Comparison of ENCODE assay signal across 8 cellular contexts in genomic region chr16:2603165-2604015, GRCh38.
DNase-seq lines count a peak whose midpoint lies in the region; ATAC-seq and TF ChIP-seq lines count a peak whose summit lies in the region.

No MANE protein-coding gene starts in this region.

- POLR2A ChIA-PET in activated CD4-positive, alpha-beta T cell treated with anti-CD3 and anti-CD28 coated beads for 36 hours (lab: Charles Lee) = interaction anchor here (0.7 to 1.4 kb wide), 3 partner anchors 11 to 59 kb away, joined by 3 read pairs; no protein-coding TSS in a partner anchor

- peaks cover 9% of the 10 kb centered on the region for H3K36me3 Mint-ChIP-seq in activated CD4-positive, alpha-beta T cell treated with anti-CD3 and anti-CD28 coated beads for 36 hours (ENCODE audit: low read depth)

- ATAC-seq in GM19023 (IDR thresholded peaks at IDR 0.05; ENCODE audit: unreplicated experiment) (peak; percentile 66), HG03354 (IDR thresholded peaks at IDR 0.05; ENCODE audit: poor library complexity, severe bottlenecking, unreplicated experiment) (peak; percentile 69)
- peak; percentile 79 for ATAC-seq in activated CD4-positive, alpha-beta T cell treated with anti-CD3 and anti-CD28 coated beads for 36 hours

- intact Hi-C loops in activated CD4-positive, alpha-beta T cell treated with anti-CD3 and anti-CD28 coated beads for 36 hours (cut with DNase I, micrococcal nuclease) = no loop called here

- CTCF ChIA-PET in activated CD4-positive, alpha-beta T cell treated with anti-CD3 and anti-CD28 coated beads for 36 hours (lab: Charles Lee) = interaction anchor here (0.7 kb wide), 1 partner anchor 72 kb away, joined by 3 read pairs; no protein-coding TSS in a partner anchor

- no peaks in the 10 kb centered on the region for H3K27me3 Mint-ChIP-seq in activated CD4-positive, alpha-beta T cell treated with anti-CD3 and anti-CD28 coated beads for 36 hours

- peak overlapping the region; percentile 92 for H3K27ac Mint-ChIP-seq in activated CD4-positive, alpha-beta T cell treated with anti-CD3 and anti-CD28 coated beads for 36 hours

- peak; percentile 100 for DNase-seq in AG08395 (ENCODE audit: low spot score)
- peak; percentile 96 for DNase-seq in NCI-H460 (ENCODE audit: extremely low read depth, low read depth)
- peak; percentile 92 for DNase-seq in activated CD4-positive, alpha-beta T cell treated with anti-CD3 and anti-CD28 coated beads for 36 hours
- DNase-seq in choroid plexus epithelial cell (ENCODE audit: low read depth) = peak; percentile 97
- peak; percentile 97 for DNase-seq in kidney tubule cell (ENCODE audit: low spot score)
- DNase-seq in stimulated activated CD4-positive, alpha-beta T cell treated with anti-CD3 and anti-CD28 coated beads, Interleukin-15, amount 100 ng/mL, for 48 hours (ENCODE audit: low read depth in 2 of 2) = peak; percentile 79 to 83

- H3K4me1 Mint-ChIP-seq in activated CD4-positive, alpha-beta T cell treated with anti-CD3 and anti-CD28 coated beads for 36 hours = peaks cover 25% of the 10 kb centered on the region

- H3K9me3 Mint-ChIP-seq in activated CD4-positive, alpha-beta T cell treated with anti-CD3 and anti-CD28 coated beads for 36 hours (ENCODE audit: low read depth) = no peaks in the 10 kb centered on the region

- peak; percentile 1 for TF ChIP-seq CTCF in choroid plexus epithelial cell (conservative IDR thresholded peaks at IDR 0.05; ENCODE audit: low read depth, low read length)

- peak overlapping the region; percentile 97 for H3K4me3 ChIP-seq in choroid plexus epithelial cell (ENCODE audit: low read depth, low read length)

- peak overlapping the region; percentile 94 for H3K4me3 Mint-ChIP-seq in activated CD4-positive, alpha-beta T cell treated with anti-CD3 and anti-CD28 coated beads for 36 hours

Comparison
In these comparisons a context has a peak if more than half of its experiments do, and no peak if none do; other contexts are left out.
1. Peak in every context shown above with its lines: DNase-seq, ATAC-seq and H3K4me3 ChIP-seq.